ENCODE assay signal across 1 cellular context in the genomic region with DNA sequence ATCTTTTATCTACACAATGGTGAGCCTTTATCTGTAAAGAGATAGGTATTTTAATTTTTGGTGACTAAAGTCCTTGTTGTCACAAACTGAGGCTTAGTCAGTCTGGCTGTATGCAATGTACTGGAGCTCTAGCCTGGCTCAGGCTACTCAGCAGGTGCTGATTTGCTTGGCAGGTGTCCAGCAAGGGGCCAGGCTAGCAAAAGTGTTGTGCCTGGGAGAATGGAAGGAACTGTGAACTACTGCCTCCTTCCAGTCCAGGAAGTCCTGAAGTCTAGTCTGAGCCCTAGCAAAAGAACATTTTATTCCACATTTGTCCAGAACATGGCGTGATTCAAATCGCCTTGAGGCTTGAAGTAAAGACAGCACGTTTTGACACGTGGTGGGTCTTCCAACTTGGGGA.
TF ChIP-seq lines count a peak whose summit lies in the region.

No MANE protein-coding gene starts in this region.

TF ChIP-seq in HEK293, 187 proteins besides CTCF, POLR2A, EP300 and RAD21 (continued from another document):
- TF ChIP-seq, protein P1, sequence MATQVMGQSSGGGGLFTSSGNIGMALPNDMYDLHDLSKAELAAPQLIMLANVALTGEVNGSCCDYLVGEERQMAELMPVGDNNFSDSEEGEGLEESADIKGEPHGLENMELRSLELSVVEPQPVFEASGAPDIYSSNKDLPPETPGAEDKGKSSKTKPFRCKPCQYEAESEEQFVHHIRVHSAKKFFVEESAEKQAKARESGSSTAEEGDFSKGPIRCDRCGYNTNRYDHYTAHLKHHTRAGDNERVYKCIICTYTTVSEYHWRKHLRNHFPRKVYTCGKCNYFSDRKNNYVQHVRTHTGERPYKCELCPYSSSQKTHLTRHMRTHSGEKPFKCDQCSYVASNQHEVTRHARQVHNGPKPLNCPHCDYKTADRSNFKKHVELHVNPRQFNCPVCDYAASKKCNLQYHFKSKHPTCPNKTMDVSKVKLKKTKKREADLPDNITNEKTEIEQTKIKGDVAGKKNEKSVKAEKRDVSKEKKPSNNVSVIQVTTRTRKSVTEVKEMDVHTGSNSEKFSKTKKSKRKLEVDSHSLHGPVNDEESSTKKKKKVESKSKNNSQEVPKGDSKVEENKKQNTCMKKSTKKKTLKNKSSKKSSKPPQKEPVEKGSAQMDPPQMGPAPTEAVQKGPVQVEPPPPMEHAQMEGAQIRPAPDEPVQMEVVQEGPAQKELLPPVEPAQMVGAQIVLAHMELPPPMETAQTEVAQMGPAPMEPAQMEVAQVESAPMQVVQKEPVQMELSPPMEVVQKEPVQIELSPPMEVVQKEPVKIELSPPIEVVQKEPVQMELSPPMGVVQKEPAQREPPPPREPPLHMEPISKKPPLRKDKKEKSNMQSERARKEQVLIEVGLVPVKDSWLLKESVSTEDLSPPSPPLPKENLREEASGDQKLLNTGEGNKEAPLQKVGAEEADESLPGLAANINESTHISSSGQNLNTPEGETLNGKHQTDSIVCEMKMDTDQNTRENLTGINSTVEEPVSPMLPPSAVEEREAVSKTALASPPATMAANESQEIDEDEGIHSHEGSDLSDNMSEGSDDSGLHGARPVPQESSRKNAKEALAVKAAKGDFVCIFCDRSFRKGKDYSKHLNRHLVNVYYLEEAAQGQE (tag by site-specific recombination; IDR thresholded peaks at IDR 0.05), result 0 out of 2 replicates have a peak, but pooled peaks have one; percentile 37
- TF ChIP-seq ZNF335 (tag by site-specific recombination; conservative IDR thresholded peaks at IDR 0.05) (peak; percentile 48), ZNF514 (tag by site-specific recombination; IDR thresholded peaks at IDR 0.05) (no peak), ZNF623 (tag by site-specific recombination; IDR thresholded peaks at IDR 0.05) (no peak), SP3 (tag by site-specific recombination; IDR thresholded peaks at IDR 0.05) (no peak), ZNF140 (tag by site-specific recombination; IDR thresholded peaks at IDR 0.05) (no peak), ZBTB17 (tag by site-specific recombination; IDR thresholded peaks at IDR 0.05) (peak; percentile 31; the same call in 1 of the 2 replicates), ZNF248 (tag by site-specific recombination; IDR thresholded peaks at IDR 0.05) (no peak)
- TF ChIP-seq, protein P2, sequence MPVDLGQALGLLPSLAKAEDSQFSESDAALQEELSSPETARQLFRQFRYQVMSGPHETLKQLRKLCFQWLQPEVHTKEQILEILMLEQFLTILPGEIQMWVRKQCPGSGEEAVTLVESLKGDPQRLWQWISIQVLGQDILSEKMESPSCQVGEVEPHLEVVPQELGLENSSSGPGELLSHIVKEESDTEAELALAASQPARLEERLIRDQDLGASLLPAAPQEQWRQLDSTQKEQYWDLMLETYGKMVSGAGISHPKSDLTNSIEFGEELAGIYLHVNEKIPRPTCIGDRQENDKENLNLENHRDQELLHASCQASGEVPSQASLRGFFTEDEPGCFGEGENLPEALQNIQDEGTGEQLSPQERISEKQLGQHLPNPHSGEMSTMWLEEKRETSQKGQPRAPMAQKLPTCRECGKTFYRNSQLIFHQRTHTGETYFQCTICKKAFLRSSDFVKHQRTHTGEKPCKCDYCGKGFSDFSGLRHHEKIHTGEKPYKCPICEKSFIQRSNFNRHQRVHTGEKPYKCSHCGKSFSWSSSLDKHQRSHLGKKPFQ (tag by site-specific recombination; IDR thresholded peaks at IDR 0.05), result no peak
